12 cellular contexts compared by ENCODE assay signal in genomic region chr11:114631445-114631965, GRCh38. TPM values are rescaled to one million over a fixed set of nuclear protein-coding genes. Genes with fewer than 3 reads are reported as not detected.
"Had no signal": no experiment of that assay in that cellular context is flagged by ENCODE, and none has a peak within 500 bp of the region (broad histone marks: within the 10 kb centered on the region; RNA-seq: fewer than 3 reads in every experiment).

No MANE protein-coding gene starts in this region.

RNA-seq across cellular contexts. Expression of gene NXPE4, which starts 35.9 kb away (rescaled TPM):
- total RNA-seq: activated CD8-positive, alpha-beta memory T cell treated with anti-CD3 and anti-CD28 coated beads for 36 hours; astrocyte; cardiac septum; chondrocyte; left ventricle myocardium superior; lung microvascular endothelial cell; mucosa of gallbladder; osteoblast; posterior vena cava; right lobe of liver; skeletal muscle tissue; thoracic aorta had no signal

RNA-seq across cellular contexts. Expression of gene NXPE2, which starts 46.8 kb away (rescaled TPM):
- total RNA-seq: activated CD8-positive, alpha-beta memory T cell treated with anti-CD3 and anti-CD28 coated beads for 36 hours; chondrocyte; lung microvascular endothelial cell; mucosa of gallbladder; right lobe of liver; thoracic aorta had no signal
